8 cellular contexts compared by ENCODE assay signal in genomic region chr1:20507564-20508410, GRCh38. TPM values are rescaled to one million over a fixed set of nuclear protein-coding genes. Genes with fewer than 3 reads are reported as not detected.
A peak's percentile ranks its signal among the peaks of the same experiment; 100 is the strongest.
DNase-seq lines count a peak whose midpoint lies in the region; ATAC-seq and TF ChIP-seq lines count a peak whose summit lies in the region.

Gene MUL1, minus strand, starts transcription at chr1:20508151. Its CDS starts 127 bp downstream, at chr1:20508024.

- intact Hi-C loops in left ventricle myocardium superior (cut with micrococcal nuclease) (no loop called here), prostate gland (cut with DNase I) (no loop called here)

- TF ChIP-seq CTCF in GM13976 (IDR thresholded peaks at IDR 0.05; ENCODE audit: borderline replicate concordance, control extremely low read depth, extremely low read depth, insufficient read depth, missing control alignments) (no peak), prostate gland (IDR thresholded peaks at IDR 0.05) (no peak)

- no peaks in the 10 kb centered on the region for H3K9me3 ChIP-seq in prostate gland

- H3K27me3 ChIP-seq in prostate gland (replicated peaks; ENCODE audit: insufficient read depth): no peaks in the 10 kb centered on the region

- TF ChIP-seq POLR2A in prostate gland (IDR thresholded peaks at IDR 0.05): peak; percentile 39

- DNase-seq in GM13976 (ENCODE audit: low spot score) (peak; percentile 98), NCI-H187 treated with DMSO at 0.1 percent for 48 hours (lab: John Stamatoyannopoulos, UW) (peak; percentile 56), T-helper 2 cell (peak; percentile 77 to 94 (median 87)), left ventricle myocardium superior (peak; percentile 96), prostate gland (ENCODE audit: low spot score) (peak; percentile 87), ureter (ENCODE audit: low spot score) (peak; percentile 96)

- 1% methylated on average over 51 of the region's 58 CpGs for WGBS in prostate gland

- in situ Hi-C loops in GM13976 (cut with MboI; ENCODE audit: low sequenced_read_pairs, unreplicated experiment): no loop called here

- ATAC-seq in HG02885 (IDR thresholded peaks at IDR 0.05; ENCODE audit: poor library complexity, unreplicated experiment) (peak; percentile 92), left ventricle myocardium superior (peak; percentile 98)

- H3K36me3 ChIP-seq in prostate gland: no peaks in the 10 kb centered on the region

- H3K4me1 ChIP-seq in prostate gland (replicated peaks): peaks cover 7% of the 10 kb centered on the region

- peak within 1 kb of the TSS; percentile 70 to 80 for H3K4me3 ChIP-seq in prostate gland

- peak within 1 kb of the TSS; percentile 51 for H3K27ac ChIP-seq in angular gyrus (ENCODE audit: low read depth, low read length)
- H3K27ac ChIP-seq in prostate gland: peak within 1 kb of the TSS; percentile 74 to 76

RNA-seq across cellular contexts. Expression of gene MUL1, which starts in this region (rescaled TPM):
- 45.0 TPM for total RNA-seq in left ventricle myocardium superior
- total RNA-seq in prostate gland: 10 to 100 TPM; 30.0 to 37.0 TPM
- 29.9 TPM for total RNA-seq in ureter

Comparison
In these comparisons a context has a peak if more than half of its experiments do, and no peak if none do; other contexts are left out.
1. Peak in every context shown above with its lines: DNase-seq, ATAC-seq, H3K4me3 ChIP-seq and H3K27ac ChIP-seq.